9 cellular contexts compared by ENCODE assay signal in genomic region chr14:92456215-92457017, GRCh38. TPM values are rescaled to one million over a fixed set of nuclear protein-coding genes. Genes with fewer than 3 reads are reported as not detected.
A peak's percentile ranks its signal among the peaks of the same experiment; 100 is the strongest.
DNase-seq lines count a peak whose midpoint lies in the region; ATAC-seq and TF ChIP-seq lines count a peak whose summit lies in the region.
"Had no signal": no experiment of that assay in that cellular context is flagged by ENCODE, and none has a peak within 500 bp of the region (broad histone marks: within the 10 kb centered on the region; RNA-seq: fewer than 3 reads in every experiment).

No MANE protein-coding gene starts in this region.

- H3K27ac Mint-ChIP-seq in GM23338, result no peak overlapping the region
- H3K27ac Mint-ChIP-seq: T-helper 1 cell treated with Interleukin-12 subunit alpha and Interleukin-12 subunit beta and Interleukin-4 antibody, amounts not matched to agents 30 μg/mL and 1 μg/mL, for 36 hours had no signal

- no peaks in the 10 kb centered on the region for H3K9me3 Mint-ChIP-seq in GM23338
- H3K9me3 Mint-ChIP-seq: T-helper 1 cell treated with Interleukin-12 subunit alpha and Interleukin-12 subunit beta and Interleukin-4 antibody, amounts not matched to agents 30 μg/mL and 1 μg/mL, for 36 hours had no signal

- ATAC-seq in GM23338, result peak; percentile 95
- ATAC-seq in left lobe of liver, result peak; percentile 90
- ATAC-seq in GM21367 (IDR thresholded peaks at IDR 0.05; ENCODE audit: unreplicated experiment), result no peak
- no peak for ATAC-seq in HG02981 (IDR thresholded peaks at IDR 0.05; ENCODE audit: unreplicated experiment)

- intact Hi-C loops in uterus (cut with DNase I; ENCODE audit: low total_unique reads), result no loop called here

- TF ChIP-seq CTCF in GM23338 (conservative IDR thresholded peaks at IDR 0.05; ENCODE audit: low read depth in 2 of 2), result peak; percentile 67 to 92
- TF ChIP-seq CTCF in OCI-LY1 (IDR thresholded peaks at IDR 0.05; ENCODE audit: low read length), result peak; percentile 33; the same call in 1 of the 2 replicates
- peak; percentile 51 to 69 (median 58) for TF ChIP-seq CTCF in uterus (IDR thresholded peaks at IDR 0.05)

- H3K9me2 ChIP-seq in GM23338 (ENCODE audit: insufficient read depth) (no peaks in the 10 kb centered on the region), OCI-LY1 (ENCODE audit: low read depth, low read length) (no peaks in the 10 kb centered on the region)

- H3K9me3 ChIP-seq in OCI-LY1 (ENCODE audit: low read length) (no peaks in the 10 kb centered on the region), uterus (no peaks in the 10 kb centered on the region)

- H3K4me3 Mint-ChIP-seq in GM23338, result no peak overlapping the region
- H3K4me3 Mint-ChIP-seq: T-helper 1 cell treated with Interleukin-12 subunit alpha and Interleukin-12 subunit beta and Interleukin-4 antibody, amounts not matched to agents 30 μg/mL and 1 μg/mL, for 36 hours had no signal

- H4K20me1 ChIP-seq in GM23338 (replicated peaks; ENCODE audit: insufficient read depth) (no peaks in the 10 kb centered on the region), OCI-LY1 (ENCODE audit: insufficient read depth, low read length) (no peaks in the 10 kb centered on the region)

- peaks cover 2% of the 10 kb centered on the region for H3K4me1 Mint-ChIP-seq in GM23338

- no peak overlapping the region for H3K4me2 ChIP-seq in GM23338
- H3K4me2 ChIP-seq in OCI-LY1 (ENCODE audit: low read length), result no peak overlapping the region

- no peaks in the 10 kb centered on the region for H3K36me3 Mint-ChIP-seq in GM23338 (ENCODE audit: low read depth)

- peak overlapping the region; percentile 69 for H2AFZ ChIP-seq in GM23338
- H2AFZ ChIP-seq in OCI-LY1 (ENCODE audit: low read length), result no peak overlapping the region

- H3K9ac ChIP-seq in OCI-LY1 (ENCODE audit: low read length), result no peak overlapping the region

- H3K27me3 ChIP-seq in GM23338 (ENCODE audit: insufficient read depth) (no peaks in the 10 kb centered on the region), OCI-LY1 (ENCODE audit: insufficient read depth, low read length) (no peaks in the 10 kb centered on the region; the same call in 1 of the 2 replicates), uterus (no peaks in the 10 kb centered on the region)

- H3K27ac ChIP-seq in GM23338 (ENCODE audit: low read depth) (no peak overlapping the region), OCI-LY1 (ENCODE audit: low read depth, low read length, poor library complexity, severe bottlenecking) (no peak overlapping the region), uterus (no peak overlapping the region)

- H3K4me1 ChIP-seq in GM23338 (ENCODE audit: insufficient read depth) (no peaks in the 10 kb centered on the region), OCI-LY1 (ENCODE audit: insufficient read depth, low read length, severe bottlenecking) (no peaks in the 10 kb centered on the region), uterus (no peaks in the 10 kb centered on the region)

- no peak for TF ChIP-seq POLR2A in uterus (IDR thresholded peaks at IDR 0.05)

- peak; percentile 49 for DNase-seq in DMS 273 treated with DMSO at 0.1 percent for 48 hours (lab: John Stamatoyannopoulos, UW)
- peak; percentile 87 for DNase-seq in GM23338 (ENCODE audit: low spot score)
- DNase-seq in cerebellar cortex (ENCODE audit: low spot score), result peak; percentile 60
- no peak for DNase-seq in left lobe of liver (ENCODE audit: low spot score)
- DNase-seq in uterus, result peak; percentile 26 to 30

- H3K79me2 ChIP-seq in GM23338 (replicated peaks; ENCODE audit: insufficient read depth), result no peaks in the 10 kb centered on the region
- no peaks in the 10 kb centered on the region for H3K79me2 ChIP-seq in OCI-LY1 (ENCODE audit: insufficient read depth, low read length)

- no peaks in the 10 kb centered on the region for H3K27me3 Mint-ChIP-seq in GM23338 (ENCODE audit: insufficient read depth, low read depth, poor library complexity)

- H3K4me3 ChIP-seq in GM23338 (no peak overlapping the region), OCI-LY1 (ENCODE audit: low read depth, low read length, poor library complexity, severe bottlenecking) (no peak overlapping the region), uterus (no peak overlapping the region)

- no peaks in the 10 kb centered on the region for H3K36me3 ChIP-seq in GM23338 (ENCODE audit: insufficient read depth)
- no peaks in the 10 kb centered on the region for H3K36me3 ChIP-seq in OCI-LY1 (ENCODE audit: insufficient read depth, low read length)
- no peaks in the 10 kb centered on the region for H3K36me3 ChIP-seq in uterus

- H3F3A ChIP-seq in GM23338 (replicated peaks; ENCODE audit: low read depth), result no peaks in the 10 kb centered on the region
- H3F3A ChIP-seq in OCI-LY1 (ENCODE audit: insufficient read depth, low read length), result no peaks in the 10 kb centered on the region

TF ChIP-seq in GM23338, 12 proteins besides CTCF, POLR2A, EP300 and RAD21:
- TF ChIP-seq REST (IDR thresholded peaks at IDR 0.05; ENCODE audit: unreplicated experiment), result no peak
- no peak for TF ChIP-seq EZH2phosphoT487 (IDR thresholded peaks at IDR 0.05; ENCODE audit: unreplicated experiment)
- no peak for TF ChIP-seq ZNF114 (CRISPR knock-in tag; IDR thresholded peaks at IDR 0.05)

RNA-seq across cellular contexts. Expression of gene RIN3, which starts 57.2 kb away (rescaled TPM):
- 0.78 and 0.97 TPM in 2 replicates for total RNA-seq in GM23338 (2014; rRNA removed; shearing (Covaris generic))
- 0.63 and 1.5 TPM in 2 replicates for polyA plus RNA-seq in GM23338 (2016; fragmentation: Nextera tagmentation; extraction: Ambion mirVana)
- total RNA-seq in left lobe of liver (20.2 TPM), uterus (10 to 100 TPM in 2 of 4 donors, 1 to 10 TPM in 2; 6.2 to 29.8 (median 12.2) TPM)

Comparison
In these comparisons a context has a peak if more than half of its experiments do, and no peak if none do; other contexts are left out.
1. ATAC-seq: peak in GM23338 (single experiment) and left lobe of liver (single experiment); none in GM21367 (single experiment) and HG02981 (single experiment).
2. Peak in every context shown above with its lines, with median percentiles within 50 percentile points of each other: CTCF ChIP-seq.